18 cellular contexts compared by ENCODE assay signal in the genomic region with DNA sequence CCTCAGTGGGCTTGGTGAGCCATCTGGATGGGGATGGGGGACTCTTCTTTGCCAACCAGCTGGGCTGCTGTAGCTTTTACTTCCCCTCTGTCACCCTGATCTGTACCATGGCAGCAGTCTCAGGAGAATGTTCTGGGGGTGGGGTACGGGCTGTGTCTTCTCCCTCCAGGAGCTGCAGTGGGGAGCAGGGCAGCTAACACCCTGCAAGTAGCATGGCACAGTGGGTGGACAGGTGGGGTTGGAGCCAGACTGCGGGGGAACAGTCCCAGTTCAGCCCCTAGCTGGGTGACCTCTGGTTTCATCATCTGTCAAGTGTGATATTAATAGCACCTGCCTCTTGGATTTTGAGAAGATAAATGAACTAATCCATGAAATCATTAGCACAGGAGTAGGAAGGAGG. TPM values are rescaled to one million over a fixed set of nuclear protein-coding genes. Genes with fewer than 3 reads are reported as not detected.
DNase-seq lines count a peak whose midpoint lies in the region; ATAC-seq and TF ChIP-seq lines count a peak whose summit lies in the region.
"Had no signal": no experiment of that assay in that cellular context is flagged by ENCODE, and none has a peak within 500 bp of the region (broad histone marks: within the 10 kb centered on the region; RNA-seq: fewer than 3 reads in every experiment).

No MANE protein-coding gene starts in this region.

- peaks cover 9% of the 10 kb centered on the region for H3K9me3 Mint-ChIP-seq in glutamatergic neuron (ENCODE audit: unreplicated experiment)
- H3K9me3 Mint-ChIP-seq: CD8-positive, alpha-beta T cell had no signal

- no peaks in the 10 kb centered on the region for H3K36me3 Mint-ChIP-seq in glutamatergic neuron (ENCODE audit: unreplicated experiment)
- H3K36me3 Mint-ChIP-seq: CD8-positive, alpha-beta T cell had no signal

- peak overlapping the region; percentile 30 for H3K4me3 Mint-ChIP-seq in glutamatergic neuron (ENCODE audit: unreplicated experiment)
- H3K4me3 Mint-ChIP-seq: CD8-positive, alpha-beta T cell had no signal

- no peak for TF ChIP-seq CTCF in glutamatergic neuron (IDR thresholded peaks at IDR 0.05; ENCODE audit: partially characterized antibody, unreplicated experiment)

- peaks cover 76% of the 10 kb centered on the region for H3K4me1 Mint-ChIP-seq in glutamatergic neuron (ENCODE audit: low read depth, unreplicated experiment)

- H3K27me3 Mint-ChIP-seq in glutamatergic neuron (ENCODE audit: unreplicated experiment), result peaks cover 16% of the 10 kb centered on the region

- peak overlapping the region; percentile 95 for H3K27ac ChIP-seq in angular gyrus (ENCODE audit: low read depth, low read length)
- H3K27ac ChIP-seq: SJCRH30 had no signal

- ATAC-seq in GM21576 (IDR thresholded peaks at IDR 0.05; ENCODE audit: unreplicated experiment), result no peak
- no peak for ATAC-seq in HG03196 (IDR thresholded peaks at IDR 0.05; ENCODE audit: unreplicated experiment)
- ATAC-seq: CD8-positive, alpha-beta T cell; HCT116 had no signal

- DNase-seq in NCI-H524 (lab: John Stamatoyannopoulos, UW) (peak; percentile 54 to 74), glutamatergic neuron (no peak), iPS-NIHi7 (ENCODE audit: extremely low spot score) (no peak)
- no peak for DNase-seq in activated T-cell treated with anti-CD3 and anti-CD28 coated beads, Interleukin-2, amount 50 U/mL, for 1 hour
- DNase-seq: CD8-positive, alpha-beta T cell; DMS153; Karpas-422; NCI-H1417; NCI-H187 treated with DMSO at 0.1 percent for 48 hours; NCI-H226; NCI-H510A treated with DMSO at 0.1 percent for 48 hours; OCI-M1; SJCRH30 had no signal

- peak overlapping the region; percentile 48 for H3K27ac Mint-ChIP-seq in glutamatergic neuron (ENCODE audit: unreplicated experiment)
- H3K27ac Mint-ChIP-seq: CD8-positive, alpha-beta T cell had no signal

RNA-seq across cellular contexts. Expression of a gene that starts 3.1 kb away (rescaled TPM):
- 301 TPM for total RNA-seq in glutamatergic neuron (ENCODE audit: unreplicated experiment)
- total RNA-seq: CD8-positive, alpha-beta T cell; G401 had no signal

Comparison
In these comparisons a context has a peak if more than half of its experiments do, and no peak if none do; other contexts are left out.
1. DNase-seq: peak in NCI-H524 (2 of 2); none in glutamatergic neuron (single experiment), iPS-NIHi7 (single experiment) and activated T-cell treated with anti-CD3 and anti-CD28 coated beads, Interleukin-2, amount 50 U/mL, for 1 hour (single experiment).